24 cellular contexts compared by ENCODE assay signal in the genomic region with DNA sequence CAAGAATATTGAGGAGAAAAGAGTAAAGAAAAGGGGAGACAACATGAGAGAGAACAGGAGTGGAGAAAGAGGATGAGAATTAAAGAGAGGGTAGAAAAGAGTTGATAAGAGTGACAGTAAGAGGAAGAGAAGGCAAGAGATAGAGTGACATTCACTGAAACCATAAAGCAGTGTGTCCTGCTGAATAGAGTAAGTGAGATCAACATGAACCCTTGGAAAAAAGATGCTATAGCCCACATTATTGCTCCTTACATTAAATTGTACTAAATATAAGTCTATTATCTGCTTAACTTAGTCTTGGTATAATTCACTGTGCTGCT.
DNase-seq lines count a peak whose midpoint lies in the region; ATAC-seq and TF ChIP-seq lines count a peak whose summit lies in the region.
"Had no signal": no experiment of that assay in that cellular context is flagged by ENCODE, and none has a peak within 500 bp of the region (broad histone marks: within the 10 kb centered on the region; RNA-seq: fewer than 3 reads in every experiment).

No MANE protein-coding gene starts in this region.

- no peak for TF ChIP-seq CTCF in KMS-11 (conservative IDR thresholded peaks at IDR 0.05; ENCODE audit: low read depth, low read length)
- no peak for TF ChIP-seq CTCF in VCaP (conservative IDR thresholded peaks at IDR 0.05)
- TF ChIP-seq CTCF in parathyroid adenoma (IDR thresholded peaks at IDR 0.05), result no peak
- TF ChIP-seq CTCF in natural killer cell (IDR thresholded peaks at IDR 0.05), result no peak

- DNase-seq in DMS79 treated with DMSO at 0.1 percent for 48 hours (lab: John Stamatoyannopoulos, UW), result peak; percentile 50
- no peak for DNase-seq in DMS79 (lab: John Stamatoyannopoulos, UW)
- no peak for DNase-seq in natural killer cell
- DNase-seq: ACHN; CD8-positive, alpha-beta memory T cell; GOT3; MM.1S; NCI-H1048; NCI-H1436; NCI-H226; NCI-H510A treated with DMSO at 0.1 percent for 48 hours; NCI-H774; NK-92 treated with Interleukin-12 subunit alpha and Interleukin-12 subunit beta, amount 100 ng/mL, for 24 hours; OCI-M1 had no signal

- H3K27ac Mint-ChIP-seq in natural killer cell, result no peak overlapping the region
- H3K27ac Mint-ChIP-seq: CD8-positive, alpha-beta memory T cell had no signal

- H3K4me1 ChIP-seq in KMS-11 (ENCODE audit: low read depth, poor library complexity, severe bottlenecking) (peaks cover 38% of the 10 kb centered on the region), parathyroid adenoma (peaks cover 23% of the 10 kb centered on the region)
- H3K4me1 ChIP-seq: SJSA1 had no signal

- H3K27me3 Mint-ChIP-seq in natural killer cell (ENCODE audit: low read depth in 2 of 2), result no peaks in the 10 kb centered on the region
- H3K27me3 Mint-ChIP-seq: CD8-positive, alpha-beta memory T cell had no signal

- H3K4me3 ChIP-seq in KMS-11 (IDR thresholded peaks at IDR 0.05; ENCODE audit: insufficient read depth, low read depth, low read length), result no peak overlapping the region
- no peak overlapping the region for H3K4me3 ChIP-seq in parathyroid adenoma (ENCODE audit: low read depth, low read length)
- H3K4me3 ChIP-seq: SJSA1 had no signal

- peak overlapping the region; percentile 82 for H3K27ac ChIP-seq in KMS-11
- H3K27ac ChIP-seq in VCaP, result peak overlapping the region; percentile 49; the same call in 1 of the 2 replicates
- H3K27ac ChIP-seq in parathyroid adenoma, result peak overlapping the region; percentile 57
- H3K27ac ChIP-seq: 22Rv1, C4-2B, SJSA1 had no signal

- no peaks in the 10 kb centered on the region for H3K36me3 ChIP-seq in KMS-11 (ENCODE audit: insufficient read depth)
- no peaks in the 10 kb centered on the region for H3K36me3 ChIP-seq in parathyroid adenoma (ENCODE audit: control insufficient read depth, insufficient read depth, low read length)
- H3K36me3 ChIP-seq: SJSA1 had no signal

- no peaks in the 10 kb centered on the region for H4K20me1 ChIP-seq in KMS-11 (ENCODE audit: insufficient read depth)

- ATAC-seq in GM21447 (IDR thresholded peaks at IDR 0.05; ENCODE audit: unreplicated experiment) (no peak), natural killer cell (no peak), HG03039 (IDR thresholded peaks at IDR 0.05; ENCODE audit: unreplicated experiment) (no peak)
- ATAC-seq: HCT116, Right ventricle myocardium inferior had no signal

- peak overlapping the region; percentile 44; the same call in 1 of the 2 replicates for H2AFZ ChIP-seq in KMS-11 (ENCODE audit: low read depth)
- H2AFZ ChIP-seq in parathyroid adenoma, result peak overlapping the region; percentile 45

- H3K4me2 ChIP-seq in KMS-11 (peak overlapping the region; percentile 43), parathyroid adenoma (ENCODE audit: low read length) (peak overlapping the region; percentile 42)

- intact Hi-C loops in natural killer cell (cut with micrococcal nuclease), result no loop called here

- H3K79me2 ChIP-seq in KMS-11 (ENCODE audit: insufficient read depth, low read depth) (no peaks in the 10 kb centered on the region), parathyroid adenoma (no peaks in the 10 kb centered on the region)

- H3K4me1 Mint-ChIP-seq in natural killer cell, result no peaks in the 10 kb centered on the region
- H3K4me1 Mint-ChIP-seq: CD8-positive, alpha-beta memory T cell had no signal

- no peaks in the 10 kb centered on the region for H3K9me3 ChIP-seq in parathyroid adenoma (ENCODE audit: control insufficient read depth, low read length)

- H3K4me3 Mint-ChIP-seq in natural killer cell, result no peak overlapping the region
- H3K4me3 Mint-ChIP-seq: CD8-positive, alpha-beta memory T cell had no signal

- H3K27me3 ChIP-seq in KMS-11 (ENCODE audit: insufficient read depth, low read depth) (no peaks in the 10 kb centered on the region), parathyroid adenoma (ENCODE audit: control insufficient read depth, insufficient read depth, low read length) (no peaks in the 10 kb centered on the region)
- H3K27me3 ChIP-seq: SJSA1 had no signal

- H3K36me3 Mint-ChIP-seq in natural killer cell, result no peaks in the 10 kb centered on the region
- H3K36me3 Mint-ChIP-seq: CD8-positive, alpha-beta memory T cell had no signal

- peaks cover 3 to 10% of the 10 kb centered on the region in 2 donors for H3K9me3 Mint-ChIP-seq in natural killer cell

- H3K9ac ChIP-seq in KMS-11 (no peak overlapping the region), parathyroid adenoma (no peak overlapping the region)
